ENCODE assay signal across 8 cellular contexts in genomic region chr11:3841426-3842304, GRCh38. TPM values are rescaled to one million over a fixed set of nuclear protein-coding genes. Genes with fewer than 3 reads are reported as not detected.
DNase-seq lines count a peak whose midpoint lies in the region; ATAC-seq lines count a peak whose summit lies in the region.

No MANE protein-coding gene starts in this region.

- H3K4ac ChIP-seq in mesenchymal stem cell (ENCODE audit: low read depth in 1 of 2, low read length in 2 of 2), result peak overlapping the region; percentile 88 to 97

- peak; percentile 49 for ATAC-seq in GM19372 (IDR thresholded peaks at IDR 0.05; ENCODE audit: low read depth, unreplicated experiment)
- ATAC-seq in HG03460 (IDR thresholded peaks at IDR 0.05; ENCODE audit: unreplicated experiment), result peak; percentile 50

- peak overlapping the region; percentile 19 for H2AK5ac ChIP-seq in mesenchymal stem cell (ENCODE audit: low read length, severe bottlenecking)

- DNase-seq in COR-L47 (lab: John Stamatoyannopoulos, UW) (peak; percentile 76), NCI-H526 (lab: John Stamatoyannopoulos, UW) (peak; percentile 74 to 94), mesenchymal stem cell (peak; percentile 90)
- peak; percentile 93 for DNase-seq in activated CD4-positive, alpha-beta memory T cell treated with anti-CD3 and anti-CD28 coated beads, Interleukin-2, amount 10 ng/mL, durations not matched to agents 7 days and 5 days
- DNase-seq in effector memory CD4-positive, alpha-beta T cell, result peak; percentile 89 to 96 (median 92)
- DNase-seq in stimulated activated naive CD4-positive, alpha-beta T cell (lab: John Stamatoyannopoulos, UW), result peak; percentile 88 to 97 (median 94)

- peak overlapping the region; percentile 77 for H2BK15ac ChIP-seq in mesenchymal stem cell (ENCODE audit: low read depth, poor library complexity, severe bottlenecking)

- H4K91ac ChIP-seq in mesenchymal stem cell (ENCODE audit: low read length), result peak overlapping the region; percentile 85

- peak overlapping the region; percentile 85 for H3K4me2 ChIP-seq in mesenchymal stem cell (ENCODE audit: low read length, poor library complexity, severe bottlenecking)

- H3K27ac ChIP-seq in effector memory CD4-positive, alpha-beta T cell (ENCODE audit: insufficient read depth, low read length, poor library complexity, severe bottlenecking), result peak overlapping the region; percentile 98
- H3K27ac ChIP-seq in mesenchymal stem cell (ENCODE audit: low read length, poor library complexity, severe bottlenecking), result peak overlapping the region; percentile 80

- CTCF ChIA-PET in activated CD4-positive, alpha-beta memory T cell treated with anti-CD3 and anti-CD28 coated beads, Interleukin-2, amount 10 ng/mL, durations not matched to agents 7 days and 5 days (lab: Charles Lee), result interaction anchor here (0.6 to 19.4 kb wide), 33 partner anchors 9 to 255 kb away, joined by 3 to 554 read pairs (median 4); partner anchors contain the start of genes NUP98, PGAP2, RRM1 and STIM1

- H3K4me1 ChIP-seq in effector memory CD4-positive, alpha-beta T cell (ENCODE audit: control insufficient read depth, insufficient read depth, low read length, poor library complexity, severe bottlenecking), result peaks cover 33% of the 10 kb centered on the region
- H3K4me1 ChIP-seq in mesenchymal stem cell (ENCODE audit: control insufficient read depth, insufficient read depth, low read depth, low read length), result peaks cover 16% of the 10 kb centered on the region

- H3K14ac ChIP-seq in mesenchymal stem cell (ENCODE audit: low read length in 2 of 2), result peak overlapping the region in 1 of 2 experiments; percentile 93

- H3K27ac Mint-ChIP-seq in activated CD4-positive, alpha-beta memory T cell treated with anti-CD3 and anti-CD28 coated beads, Interleukin-2, amount 10 ng/mL, durations not matched to agents 7 days and 5 days, result peak overlapping the region; percentile 96

- H2BK120ac ChIP-seq in mesenchymal stem cell (ENCODE audit: low read depth, low read length), result peak overlapping the region; percentile 97

- peak overlapping the region; percentile 97 for H4K8ac ChIP-seq in mesenchymal stem cell (ENCODE audit: low read length)

- H2BK12ac ChIP-seq in mesenchymal stem cell (ENCODE audit: low read length in 2 of 2), result peak overlapping the region in 1 of 2 experiments; percentile 54

- peak overlapping the region; percentile 78 for H3K4me3 ChIP-seq in effector memory CD4-positive, alpha-beta T cell (ENCODE audit: insufficient read depth, low read depth, low read length, poor library complexity, severe bottlenecking)
- H3K4me3 ChIP-seq in mesenchymal stem cell (ENCODE audit: insufficient read depth in 1 of 2, low read depth in 1 of 2, low read length in 2 of 2), result peak overlapping the region; percentile 65 to 69

- H3K4me3 Mint-ChIP-seq in activated CD4-positive, alpha-beta memory T cell treated with anti-CD3 and anti-CD28 coated beads, Interleukin-2, amount 10 ng/mL, durations not matched to agents 7 days and 5 days, result peak overlapping the region; percentile 90

- no peaks in the 10 kb centered on the region for H3K27me3 ChIP-seq in effector memory CD4-positive, alpha-beta T cell (replicated peaks; ENCODE audit: control insufficient read depth, insufficient read depth, low read length, poor library complexity, severe bottlenecking)
- H3K27me3 ChIP-seq in mesenchymal stem cell (ENCODE audit: control insufficient read depth in 1 of 2, insufficient read depth in 1 of 2, low read length in 2 of 2), result no peaks in the 10 kb centered on the region

- peak overlapping the region; percentile 76 for H2BK5ac ChIP-seq in mesenchymal stem cell (ENCODE audit: low read depth, low read length, poor library complexity, severe bottlenecking)

- H3K23ac ChIP-seq in mesenchymal stem cell (ENCODE audit: low read length in 2 of 2), result no peak overlapping the region

- H3K9ac ChIP-seq in mesenchymal stem cell (ENCODE audit: low read length), result peak overlapping the region; percentile 88

- no peaks in the 10 kb centered on the region for H3K9me3 Mint-ChIP-seq in activated CD4-positive, alpha-beta memory T cell treated with anti-CD3 and anti-CD28 coated beads, Interleukin-2, amount 10 ng/mL, durations not matched to agents 7 days and 5 days

- H3K27me3 Mint-ChIP-seq in activated CD4-positive, alpha-beta memory T cell treated with anti-CD3 and anti-CD28 coated beads, Interleukin-2, amount 10 ng/mL, durations not matched to agents 7 days and 5 days, result no peaks in the 10 kb centered on the region

- H3K4me1 Mint-ChIP-seq in activated CD4-positive, alpha-beta memory T cell treated with anti-CD3 and anti-CD28 coated beads, Interleukin-2, amount 10 ng/mL, durations not matched to agents 7 days and 5 days, result peaks cover 45% of the 10 kb centered on the region

- H3K18ac ChIP-seq in mesenchymal stem cell (ENCODE audit: low read depth in 1 of 2, low read length in 2 of 2), result peak overlapping the region; percentile 93 to 96

- H3K36me3 ChIP-seq in effector memory CD4-positive, alpha-beta T cell (ENCODE audit: control insufficient read depth, insufficient read depth, low read length), result no peaks in the 10 kb centered on the region
- H3K36me3 ChIP-seq in mesenchymal stem cell (ENCODE audit: control insufficient read depth in 1 of 2, insufficient read depth in 2 of 2, low read depth in 1 of 2, low read length in 2 of 2), result peaks cover 4 to 10% of the 10 kb centered on the region in 2 experiments

- POLR2A ChIA-PET in activated CD4-positive, alpha-beta memory T cell treated with anti-CD3 and anti-CD28 coated beads, Interleukin-2, amount 10 ng/mL, durations not matched to agents 7 days and 5 days (lab: Charles Lee), result interaction anchor here (0.7 to 19.7 kb wide), 35 partner anchors 11 to 853 kb away, joined by 3 to 639 read pairs (median 7); partner anchors contain the start of genes NUP98, PGAP2, RRM1 and STIM1

- WGBS in mesenchymal stem cell, result 22% methylated on average over 40 of the region's 41 CpGs

- H3K36me3 Mint-ChIP-seq in activated CD4-positive, alpha-beta memory T cell treated with anti-CD3 and anti-CD28 coated beads, Interleukin-2, amount 10 ng/mL, durations not matched to agents 7 days and 5 days (ENCODE audit: low read depth), result peaks cover 32% of the 10 kb centered on the region

- peaks cover 11% of the 10 kb centered on the region for H3K79me1 ChIP-seq in mesenchymal stem cell (replicated peaks; ENCODE audit: low read length, poor library complexity, severe bottlenecking)

- peak overlapping the region; percentile 73 for H2AFZ ChIP-seq in mesenchymal stem cell (ENCODE audit: low read depth, low read length)

- no peaks in the 10 kb centered on the region for H3K9me3 ChIP-seq in effector memory CD4-positive, alpha-beta T cell (ENCODE audit: control insufficient read depth, low read length)
- no peaks in the 10 kb centered on the region for H3K9me3 ChIP-seq in mesenchymal stem cell (ENCODE audit: control insufficient read depth, low read length)

RNA-seq across cellular contexts. Expression of gene RHOG, which starts 0.9 kb away (rescaled TPM):
- 100 to 1,000 TPM; 192 to 201 TPM for total RNA-seq in activated CD4-positive, alpha-beta memory T cell treated with anti-CD3 and anti-CD28 coated beads, Interleukin-2, amount 10 ng/mL, durations not matched to agents 7 days and 5 days
- 77.1 TPM for polyA plus RNA-seq in mesenchymal stem cell (2013, experiment 1 of 2)
- 76.9 TPM for polyA plus RNA-seq in mesenchymal stem cell (2013, experiment 2 of 2)

RNA-seq across cellular contexts. Expression of gene STIM1, which starts 13.8 kb away (rescaled TPM):
- total RNA-seq in activated CD4-positive, alpha-beta memory T cell treated with anti-CD3 and anti-CD28 coated beads, Interleukin-2, amount 10 ng/mL, durations not matched to agents 7 days and 5 days, result 100 to 1,000 TPM; 111 to 113 TPM
- 37.2 TPM for polyA plus RNA-seq in mesenchymal stem cell (2013, experiment 1 of 2)
- polyA plus RNA-seq in mesenchymal stem cell (2013, experiment 2 of 2), result 35.2 TPM

RNA-seq across cellular contexts. Expression of gene PGAP2, which starts 33.3 kb away (rescaled TPM):
- 10 to 100 TPM; 18.0 to 19.0 TPM for total RNA-seq in activated CD4-positive, alpha-beta memory T cell treated with anti-CD3 and anti-CD28 coated beads, Interleukin-2, amount 10 ng/mL, durations not matched to agents 7 days and 5 days
- 16.4 TPM for polyA plus RNA-seq in mesenchymal stem cell (2013, experiment 1 of 2)
- polyA plus RNA-seq in mesenchymal stem cell (2013, experiment 2 of 2), result 15.1 TPM

RNA-seq across cellular contexts. Expression of gene NUP98, which starts 44.3 kb away (rescaled TPM):
- total RNA-seq in activated CD4-positive, alpha-beta memory T cell treated with anti-CD3 and anti-CD28 coated beads, Interleukin-2, amount 10 ng/mL, durations not matched to agents 7 days and 5 days, result 10 to 100 TPM; 93.9 to 95.2 TPM
- 39.3 TPM for polyA plus RNA-seq in mesenchymal stem cell (2013, experiment 1 of 2)
- polyA plus RNA-seq in mesenchymal stem cell (2013, experiment 2 of 2), result 37.2 TPM

Comparison
In these comparisons a context has a peak if more than half of its experiments do, and no peak if none do; other contexts are left out.
1. Peak in every context shown above with its lines: DNase-seq, ATAC-seq, H3K4me3 ChIP-seq and H3K27ac ChIP-seq.